Comparison of ENCODE assay signal across 11 cellular contexts in genomic region chr7:33190688-33191304, GRCh38.
DNase-seq lines count a peak whose midpoint lies in the region; ATAC-seq lines count a peak whose summit lies in the region.
"Had no signal": no experiment of that assay in that cellular context is flagged by ENCODE, and none has a peak within 500 bp of the region (broad histone marks: within the 10 kb centered on the region; RNA-seq: fewer than 3 reads in every experiment).

No MANE protein-coding gene starts in this region.

- ATAC-seq in GM18511 (IDR thresholded peaks at IDR 0.05; ENCODE audit: unreplicated experiment) = peak; percentile 6
- ATAC-seq in GM19467 (IDR thresholded peaks at IDR 0.05; ENCODE audit: unreplicated experiment) = peak; percentile 8
- ATAC-seq in HG03159 (IDR thresholded peaks at IDR 0.05; ENCODE audit: unreplicated experiment) = peak; percentile 17
- ATAC-seq: Panc1 had no signal

- intact Hi-C loops in head of caudate nucleus (cut with DNase I) = no loop called here

- DNase-seq in kidney tubule cell (ENCODE audit: low spot score) (peak; percentile 36), head of caudate nucleus (no peak), cortex of kidney (lab: John Stamatoyannopoulos, UW) (no peak), NCI-H1694 (lab: John Stamatoyannopoulos, UW) (no peak)
- DNase-seq: effector memory CD4-positive, alpha-beta T cell; NCI-H2107; WERI-Rb-1 had no signal
